Comparison of ENCODE assay signal across 9 cellular contexts in genomic region chrX:120365320-120365719, GRCh38. TPM values are rescaled to one million over a fixed set of nuclear protein-coding genes. Genes with fewer than 3 reads are reported as not detected.
A peak's percentile ranks its signal among the peaks of the same experiment; 100 is the strongest.
DNase-seq lines count a peak whose midpoint lies in the region; ATAC-seq, FAIRE-seq and TF ChIP-seq lines count a peak whose summit lies in the region.
"Had no signal": no experiment of that assay in that cellular context is flagged by ENCODE, and none has a peak within 500 bp of the region (broad histone marks: within the 10 kb centered on the region; RNA-seq: fewer than 3 reads in every experiment).

No MANE protein-coding gene starts in this region.

- FAIRE-seq in A549 (lab: Jason Lieb, UNC): no peak
- peak; percentile 40 for FAIRE-seq in endothelial cell of umbilical vein (lab: Jason Lieb, UNC)
- no peak for FAIRE-seq in HTR-8/SVneo (lab: Jason Lieb, UNC)

- H3F3A ChIP-seq in neural progenitor cell (ENCODE audit: low read depth): no peaks in the 10 kb centered on the region

- no peaks in the 10 kb centered on the region for H3K36me3 ChIP-seq in Karpas-422 (ENCODE audit: insufficient read depth, low read length)
- no peaks in the 10 kb centered on the region for H3K36me3 ChIP-seq in endothelial cell of umbilical vein (ENCODE audit: control insufficient read depth in 2 of 2, extremely low read depth in 1 of 2, insufficient read depth in 2 of 2, low read length in 2 of 2)
- H3K36me3 ChIP-seq in neural progenitor cell: no peaks in the 10 kb centered on the region

- H4K20me1 ChIP-seq in Karpas-422 (ENCODE audit: insufficient read depth, low read depth, low read length) (no peaks in the 10 kb centered on the region), endothelial cell of umbilical vein (replicated peaks; ENCODE audit: control insufficient read depth, extremely low read depth, insufficient read depth, low read length) (no peaks in the 10 kb centered on the region), neural progenitor cell (ENCODE audit: low read depth) (no peaks in the 10 kb centered on the region)

- H3K79me2 ChIP-seq in Karpas-422 (ENCODE audit: low read length) (no peaks in the 10 kb centered on the region), endothelial cell of umbilical vein (ENCODE audit: control insufficient read depth, insufficient read depth, low read length) (no peaks in the 10 kb centered on the region), neural progenitor cell (ENCODE audit: low read depth) (no peaks in the 10 kb centered on the region)

- H3K4me2 ChIP-seq in A549: no peak overlapping the region
- no peak overlapping the region for H3K4me2 ChIP-seq in Karpas-422 (ENCODE audit: low read depth, low read length, poor library complexity, severe bottlenecking)
- no peak overlapping the region for H3K4me2 ChIP-seq in endothelial cell of umbilical vein (ENCODE audit: insufficient read depth, low read length)
- H3K4me2 ChIP-seq in neural progenitor cell: no peak overlapping the region

- H3K4me3 ChIP-seq in A549: no peak overlapping the region
- H3K4me3 ChIP-seq in Karpas-422 (ENCODE audit: low read length): no peak overlapping the region
- no peak overlapping the region for H3K4me3 ChIP-seq in endothelial cell of umbilical vein (replicated peaks in 1 of 3; ENCODE audit: insufficient read depth in 1 of 3, low read depth in 1 of 3, low read length in 3 of 3)
- H3K4me3 ChIP-seq in neural progenitor cell: no peak overlapping the region
- no peak overlapping the region for H3K4me3 ChIP-seq in coronary artery

- no peak for TF ChIP-seq POLR2A in A549 (IDR thresholded peaks at IDR 0.05; ENCODE audit: low read length)
- no peak for TF ChIP-seq POLR2A in endothelial cell of umbilical vein (IDR thresholded peaks at IDR 0.05; ENCODE audit: low read depth, low read length)

- DNase-seq in A549 (ENCODE audit: low read depth in 1 of 2, low spot score in 1 of 2) (peak in 1 of 2 experiments; percentile 10), Karpas-422 (peak; percentile 84), endothelial cell of umbilical vein (ENCODE audit: low read depth, low spot score) (peak; percentile 13), neural progenitor cell (ENCODE audit: low spot score) (peak; percentile 68), coronary artery (ENCODE audit: low spot score) (no peak), HTR-8/SVneo (ENCODE audit: insufficient read length, low spot score) (no peak)
- peak; percentile 62 for DNase-seq in activated CD4-positive, alpha-beta T cell treated with anti-CD3 and anti-CD28 coated beads for 48 hours

- H3K27me3 ChIP-seq in Karpas-422 (ENCODE audit: low read length): no peaks in the 10 kb centered on the region
- H3K27me3 ChIP-seq in endothelial cell of umbilical vein (ENCODE audit: control insufficient read depth in 2 of 2, insufficient read depth in 2 of 2, low read length in 2 of 2): no peaks in the 10 kb centered on the region
- no peaks in the 10 kb centered on the region for H3K27me3 ChIP-seq in neural progenitor cell

- peaks cover 15% of the 10 kb centered on the region for H3K4me1 Mint-ChIP-seq in neural progenitor cell

- POLR2A ChIA-PET in A549 (lab: Yijun Ruan, JAX) (no interaction called here), endothelial cell of umbilical vein (lab: Charles Lee) (no interaction called here)

- TF ChIP-seq CTCF in A549 (IDR thresholded peaks at IDR 0.05) (peak; percentile 16; the same call in 1 of the 3 replicates), endothelial cell of umbilical vein (IDR thresholded peaks at IDR 0.05; ENCODE audit: extremely low read depth in 1 of 2, insufficient read depth in 1 of 2, low read depth in 1 of 2, low read length in 2 of 2) (peak; percentile 27 to 58), neural progenitor cell (IDR thresholded peaks at IDR 0.05) (peak; percentile 61), coronary artery (IDR thresholded peaks at IDR 0.05) (no peak)

- no peak overlapping the region for H3K27ac ChIP-seq in A549
- no peak overlapping the region for H3K27ac ChIP-seq in Karpas-422 (ENCODE audit: low read length)
- H3K27ac ChIP-seq in endothelial cell of umbilical vein (ENCODE audit: insufficient read depth, low read depth, low read length): no peak overlapping the region
- H3K27ac ChIP-seq in neural progenitor cell: no peak overlapping the region
- no peak overlapping the region for H3K27ac ChIP-seq in coronary artery
- H3K27ac ChIP-seq: epithelial cell of prostate had no signal

- CTCF ChIA-PET in A549 (lab: Yijun Ruan, JAX): interaction anchor here (0.9 kb wide), 1 partner anchor 64 kb away, joined by 3 read pairs; no protein-coding TSS in a partner anchor
- CTCF ChIA-PET in endothelial cell of umbilical vein (lab: Charles Lee): interaction anchor here (0.8 to 3.1 kb wide), 5 partner anchors 8 to 121 kb away, joined by 3 to 15 read pairs (median 3); no protein-coding TSS in a partner anchor

- no peaks in the 10 kb centered on the region for H3K9me1 ChIP-seq in endothelial cell of umbilical vein (replicated peaks; ENCODE audit: control insufficient read depth, extremely low read depth, insufficient read depth, low read length)

- intact Hi-C loops in endothelial cell of umbilical vein (cut with micrococcal nuclease): loop anchor here (1.0 kb wide), 1 partner anchor 110 kb away; no protein-coding TSS in a partner anchor

- WGBS in A549 (ENCODE audit: missing lambda C conversion rate): 0% methylated on average over 1 of the region's 2 CpGs

- H2AFZ ChIP-seq in Karpas-422 (ENCODE audit: low read length) (no peak overlapping the region), endothelial cell of umbilical vein (ENCODE audit: low read depth, low read length) (no peak overlapping the region), neural progenitor cell (replicated peaks) (no peak overlapping the region)

- BruUV-seq in endothelial cell of umbilical vein (replicated peaks; lab: Mats Ljungman, UMichigan): no TSS peak

- dilution Hi-C loops in endothelial cell of umbilical vein (cut with MboI; ENCODE audit: extremely low pct_ligation_motif_present, low sequenced_read_pairs): no loop called here

- ATAC-seq in A549 (peak; percentile 50 to 77; a peak in 4 of 6 replicates), GM18498 (IDR thresholded peaks at IDR 0.05; ENCODE audit: unreplicated experiment) (peak; percentile 76)

- H3K4me1 ChIP-seq in A549 (no peaks in the 10 kb centered on the region), Karpas-422 (ENCODE audit: low read length) (peaks cover 6% of the 10 kb centered on the region), endothelial cell of umbilical vein (ENCODE audit: control insufficient read depth, extremely low read depth, insufficient read depth, low read length) (no peaks in the 10 kb centered on the region), neural progenitor cell (no peaks in the 10 kb centered on the region)

- H3K4me3 Mint-ChIP-seq in neural progenitor cell: no peak overlapping the region

- no peak for TF ChIP-seq EP300 in A549 (IDR thresholded peaks at IDR 0.05)

- H3K27ac Mint-ChIP-seq in neural progenitor cell: no peak overlapping the region

- peaks cover 11% of the 10 kb centered on the region for H3K27me3 Mint-ChIP-seq in neural progenitor cell (ENCODE audit: insufficient read depth, low read depth)

- TF ChIP-seq RAD21 in A549 (conservative IDR thresholded peaks at IDR 0.05 in 1 of 2, IDR thresholded peaks at IDR 0.05 in 1 of 2): no peak

- no peak overlapping the region for H3K9ac ChIP-seq in Karpas-422 (ENCODE audit: low read length)
- no peak overlapping the region for H3K9ac ChIP-seq in endothelial cell of umbilical vein (replicated peaks; ENCODE audit: extremely low read depth, insufficient read depth, low read length)
- no peak overlapping the region for H3K9ac ChIP-seq in neural progenitor cell

- H3K9me3 Mint-ChIP-seq in neural progenitor cell: no peaks in the 10 kb centered on the region

- no peaks in the 10 kb centered on the region for H3K9me2 ChIP-seq in Karpas-422 (replicated peaks; ENCODE audit: insufficient read depth, low read length)

- H3K9me3 ChIP-seq in A549 (no peaks in the 10 kb centered on the region), Karpas-422 (ENCODE audit: low read length) (no peaks in the 10 kb centered on the region), endothelial cell of umbilical vein (replicated peaks; ENCODE audit: control insufficient read depth, insufficient read depth, low read length) (no peaks in the 10 kb centered on the region), neural progenitor cell (ENCODE audit: low read depth) (no peaks in the 10 kb centered on the region)

- no peaks in the 10 kb centered on the region for H3K36me3 Mint-ChIP-seq in neural progenitor cell

RNA-seq across cellular contexts. Expression of gene ATP1B4, which starts 3.4 kb away (rescaled TPM):
- polyA plus RNA-seq in A549 (2011; rRNA removed) (not detected in 2 replicates), A549 (2017; fragmentation: RNase III; extraction: RNeasy Plus Mini Kit Qiagen cat#74134 plus additional on column Dnase treatment) (not detected in 3 replicates), endothelial cell of umbilical vein (not detected in 2 replicates)
- polyA plus RNA-seq in A549 (2012; cell fraction: cytosol; rRNA removed): not detected in 2 replicates
- not detected in 2 replicates for polyA plus RNA-seq in A549 (2012; cell fraction: nucleus; rRNA removed)
- not detected in 2 replicates for polyA minus RNA-seq in A549 (2011; rRNA and poly(A)+ RNA removed)
- total RNA-seq in Karpas-422 (2014; rRNA removed; shearing (Covaris generic); ENCODE audit: low replicate concordance): not detected in 2 replicates
- total RNA-seq in endothelial cell of umbilical vein (not detected in 2 replicates), neural progenitor cell (ENCODE audit: low replicate concordance) (not detected in 2 replicates)
- polyA plus RNA-seq in endothelial cell of umbilical vein (2011; cell fraction: cytosol; rRNA removed): not detected in 2 replicates
- polyA plus RNA-seq in endothelial cell of umbilical vein (2011; cell fraction: nucleus; rRNA removed): not detected in 2 replicates
- not detected in 2 replicates for polyA plus RNA-seq in endothelial cell of umbilical vein (2012)
- polyA minus RNA-seq in endothelial cell of umbilical vein: not detected in 2 replicates
- not detected for polyA minus RNA-seq in endothelial cell of umbilical vein (2011; cell fraction: cytosol; rRNA and poly(A)+ RNA removed)
- not detected in 2 replicates for polyA minus RNA-seq in endothelial cell of umbilical vein (2011; cell fraction: nucleus; rRNA and poly(A)+ RNA removed)

RNA-seq across cellular contexts. Expression of gene TMEM255A, which starts 54.1 kb away (rescaled TPM):
- polyA plus RNA-seq in A549 (2011; rRNA removed): 0.03 and 0.16 TPM in 2 replicates
- polyA plus RNA-seq in A549 (2012; cell fraction: cytosol; rRNA removed): 0.03 and 0.04 TPM in 2 replicates
- 0.01 and 0.04 TPM in 2 replicates for polyA plus RNA-seq in A549 (2012; cell fraction: nucleus; rRNA removed)
- 0.03 TPM in 1 of 3 replicates, not detected in the others for polyA plus RNA-seq in A549 (2017; fragmentation: RNase III; extraction: RNeasy Plus Mini Kit Qiagen cat#74134 plus additional on column Dnase treatment)
- polyA minus RNA-seq in A549 (2011; rRNA and poly(A)+ RNA removed): not detected in 2 replicates
- total RNA-seq in Karpas-422 (2014; rRNA removed; shearing (Covaris generic); ENCODE audit: low replicate concordance): 0.63 and 0.87 TPM in 2 replicates
- not detected in 2 replicates for total RNA-seq in endothelial cell of umbilical vein
- polyA plus RNA-seq in endothelial cell of umbilical vein: not detected in 2 replicates
- polyA plus RNA-seq in endothelial cell of umbilical vein (2011; cell fraction: cytosol; rRNA removed): not detected in 2 replicates
- polyA plus RNA-seq in endothelial cell of umbilical vein (2011; cell fraction: nucleus; rRNA removed): not detected in 2 replicates
- not detected in 2 replicates for polyA plus RNA-seq in endothelial cell of umbilical vein (2012)
- not detected in 2 replicates for polyA minus RNA-seq in endothelial cell of umbilical vein
- not detected for polyA minus RNA-seq in endothelial cell of umbilical vein (2011; cell fraction: cytosol; rRNA and poly(A)+ RNA removed)
- not detected in 2 replicates for polyA minus RNA-seq in endothelial cell of umbilical vein (2011; cell fraction: nucleus; rRNA and poly(A)+ RNA removed)
- 2.0 and 3.5 TPM in 2 replicates for total RNA-seq in neural progenitor cell (ENCODE audit: low replicate concordance)

Comparison
In these comparisons a context has a peak if more than half of its experiments do, and no peak if none do; other contexts are left out.
1. DNase-seq: peak in Karpas-422 (single experiment), activated CD4-positive, alpha-beta T cell treated with anti-CD3 and anti-CD28 coated beads for 48 hours (single experiment), endothelial cell of umbilical vein (single experiment) and neural progenitor cell (single experiment); none in coronary artery (single experiment) and HTR-8/SVneo (single experiment).